In genomic region chr2:182598626-182599025, GRCh38 we compare ENCODE assay signal across 26 cellular contexts.
"Had no signal": no experiment of that assay in that cellular context is flagged by ENCODE, and none has a peak within 500 bp of the region (broad histone marks: within the 10 kb centered on the region; RNA-seq: fewer than 3 reads in every experiment).

No MANE protein-coding gene starts in this region.

- H3K4me1 Mint-ChIP-seq: naive B cell had no signal

- H3K4me3 ChIP-seq: colonic mucosa, esophagus squamous epithelium, gastroesophageal sphincter, heart left ventricle, left lung, lower lobe of right lung, mucosa of descending colon had no signal

- H3K36me3 ChIP-seq: colonic mucosa, esophagus squamous epithelium, gastroesophageal sphincter, heart left ventricle, left lung, lower lobe of right lung had no signal

- H3K36me3 Mint-ChIP-seq: mesothelial cell of epicardium, naive B cell had no signal

- H3K27me3 ChIP-seq: colonic mucosa, esophagus squamous epithelium, foreskin keratinocyte, gastroesophageal sphincter, heart left ventricle, left lung had no signal

- DNase-seq: colonic mucosa; cortex of kidney; effector CD8-positive, alpha-beta T cell; effector memory CD8-positive, alpha-beta T cell; endodermal cell; erythroblast; esophagus squamous epithelium; foreskin keratinocyte; heart left ventricle; hippocampal formation; left cardiac atrium; left lung; left ventricle myocardium superior; lower lobe of right lung; mesenchymal stem cell; mucosa of descending colon; naive B cell had no signal

- H3K27ac Mint-ChIP-seq: dendritic cell treated with granulocyte-macrophage colony-stimulating factor and Interleukin-4, amounts not matched to agents 40 ng/mL and 50 ng/mL, for 4 days; effector memory CD8-positive, alpha-beta T cell; endodermal cell; mesothelial cell of epicardium; naive B cell had no signal

- H3K9me3 Mint-ChIP-seq: dendritic cell treated with granulocyte-macrophage colony-stimulating factor and Interleukin-4, amounts not matched to agents 40 ng/mL and 50 ng/mL, for 4 days; effector memory CD8-positive, alpha-beta T cell; endodermal cell; mesothelial cell of epicardium; naive B cell had no signal

- FAIRE-seq: endometrium, frontal cortex, islet of Langerhans, keratinocyte had no signal

- H3K9me3 ChIP-seq: colonic mucosa, esophagus squamous epithelium, gastroesophageal sphincter, heart left ventricle, left lung, lower lobe of right lung, mucosa of descending colon had no signal

- ATAC-seq: effector memory CD8-positive, alpha-beta T cell; esophagus mucosa; foreskin keratinocyte; gastroesophageal sphincter; heart left ventricle; left cardiac atrium; left lung; left ventricle myocardium superior; lower lobe of right lung; mucosa of descending colon had no signal

- H3K27ac ChIP-seq: colonic mucosa, epithelial cell of prostate, esophagus squamous epithelium, foreskin keratinocyte, gastroesophageal sphincter, heart left ventricle, left lung, lower lobe of right lung had no signal

- H3K4me1 ChIP-seq: colonic mucosa, esophagus squamous epithelium, gastroesophageal sphincter, left lung, lower lobe of right lung had no signal

- H3K4me3 Mint-ChIP-seq: dendritic cell treated with granulocyte-macrophage colony-stimulating factor and Interleukin-4, amounts not matched to agents 40 ng/mL and 50 ng/mL, for 4 days; effector memory CD8-positive, alpha-beta T cell; endodermal cell; mesothelial cell of epicardium; naive B cell had no signal
